ENCODE assay signal across 26 cellular contexts in genomic region chr13:39377699-39378098, GRCh38.
"Had no signal": no experiment of that assay in that cellular context is flagged by ENCODE, and none has a peak within 500 bp of the region (broad histone marks: within the 10 kb centered on the region; RNA-seq: fewer than 3 reads in every experiment).

No MANE protein-coding gene starts in this region.

- ATAC-seq: stimulated activated effector memory CD8-positive, alpha-beta T cell treated with anti-CD3 and anti-CD28 coated beads, Interleukin-12 subunit alpha, Interleukin-12 subunit beta, amount 100 ng/mL, for 72 hours; stimulated activated memory B cell treated with anti-CD40 and anti-IgM and Interleukin-4, amounts not matched to agents 10 μg/mL and 1 μg/mL and 100 μg/mL, for 72 hours; stimulated activated naive B cell treated with anti-CD40 and anti-IgM and Interleukin-4, amounts not matched to agents 10 μg/mL and 1 μg/mL and 100 μg/mL, for 72 hours; stimulated activated naive CD8-positive, alpha-beta T cell treated with anti-CD3 and anti-CD28 coated beads, Interleukin-15, amount 100 ng/mL, for 72 hours; stimulated activated naive CD8-positive, alpha-beta T cell treated with anti-CD3 and anti-CD28 coated beads, Interleukin-15, Interleukin-2, amounts not matched to agents 100 U/mL and 50 U/mL, for 24 hours; upper lobe of right lung had no signal

- FAIRE-seq: urothelium cell line had no signal

- DNase-seq: stimulated activated CD4-positive, alpha-beta T cell treated with anti-CD3 and anti-CD28 coated beads, Interleukin-2, amount 100 ng/mL, for 48 hours; stimulated activated CD4-positive, alpha-beta T cell treated with anti-CD3 and anti-CD28 coated beads, Interleukin-4, amount 100 ng/mL, for 1 hour; stimulated activated CD4-positive, alpha-beta T cell treated with anti-CD3 and anti-CD28 coated beads, Interleukin-4, amount 100 ng/mL, for 24 hours; stimulated activated CD4-positive, alpha-beta T cell treated with anti-CD3 and anti-CD28 coated beads, Interleukin-4, amount 100 ng/mL, for 4 hours; stimulated activated CD8-positive, alpha-beta memory T cell treated with anti-CD3 and anti-CD28 coated beads, Interleukin-4, amount 100 ng/mL, for 48 hours; stimulated activated naive B cell treated with anti-CD40 and anti-IgM and Interleukin-4, amounts not matched to agents 10 μg/mL and 1 μg/mL and 100 μg/mL, for 72 hours; stimulated activated naive CD4-positive, alpha-beta T cell; stimulated activated naive CD4-positive, alpha-beta T cell treated with Interleukin-2 at 50 U/mL for 16 hours; stimulated activated naive CD8-positive, alpha-beta T cell treated with anti-CD3 and anti-CD28 coated beads, Interleukin-15, amount 100 ng/mL, for 72 hours; stimulated activated naive CD8-positive, alpha-beta T cell treated with anti-CD3 and anti-CD28 coated beads, Interleukin-15, Interleukin-2, amounts not matched to agents 100 U/mL and 50 U/mL, for 24 hours; stomach; substantia nigra; testis; thyroid gland; tibial artery; transverse colon; trophoblast cell; upper lobe of left lung; upper lobe of right lung; uterus had no signal

- H3K4me3 ChIP-seq: stomach, suprapubic skin, testis, thyroid gland, tibial artery, tibial nerve, transverse colon, upper lobe of left lung, upper lobe of right lung, uterus, vagina had no signal

- H3K9me3 ChIP-seq: stomach, suprapubic skin, testis, thyroid gland, tibial artery, tibial nerve, transverse colon, upper lobe of left lung, upper lobe of right lung, uterus, vagina had no signal

- H3K27me3 ChIP-seq: stomach, suprapubic skin, testis, thyroid gland, tibial artery, tibial nerve, transverse colon, upper lobe of left lung, upper lobe of right lung, uterus, vagina had no signal

- H3K27ac ChIP-seq: stomach, suprapubic skin, testis, thyroid gland, tibial nerve, transverse colon, upper lobe of left lung, upper lobe of right lung, uterus had no signal

- H3K4me1 ChIP-seq: stomach, suprapubic skin, testis, thyroid gland, tibial nerve, transverse colon, upper lobe of right lung had no signal

- H3K36me3 ChIP-seq: stomach, suprapubic skin, thyroid gland, tibial artery, tibial nerve, transverse colon, upper lobe of left lung, upper lobe of right lung, uterus, vagina had no signal
